Comparison of ENCODE assay signal across 8 cellular contexts in genomic region chr18:79069792-79070151, GRCh38. TPM values are rescaled to one million over a fixed set of nuclear protein-coding genes. Genes with fewer than 3 reads are reported as not detected.
DNase-seq lines count a peak whose midpoint lies in the region; ATAC-seq and TF ChIP-seq lines count a peak whose summit lies in the region.

No MANE protein-coding gene starts in this region.

- H3K4me1 Mint-ChIP-seq in activated T-cell treated with anti-CD3 and anti-CD28 coated beads, Interleukin-2, amount 50 U/mL, for 72 hours (ENCODE audit: low read depth) = peaks cover 50% of the 10 kb centered on the region
- H3K4me1 Mint-ChIP-seq in activated B cell treated with CpG ODN at 0.5 μM for 24 hours = peaks cover 33% of the 10 kb centered on the region
- peaks cover 50% of the 10 kb centered on the region for H3K4me1 Mint-ChIP-seq in stimulated activated effector memory CD8-positive, alpha-beta T cell treated with anti-CD3 and anti-CD28 coated beads, Interleukin-12 subunit alpha, Interleukin-12 subunit beta, amount 100 ng/mL, for 72 hours

- peaks cover 11% of the 10 kb centered on the region for H3K4me1 ChIP-seq in hepatocyte (ENCODE audit: insufficient read depth)

- peaks cover 23% of the 10 kb centered on the region for H3K27me3 Mint-ChIP-seq in activated T-cell treated with anti-CD3 and anti-CD28 coated beads, Interleukin-2, amount 50 U/mL, for 72 hours (ENCODE audit: low read depth)
- peaks cover 3% of the 10 kb centered on the region for H3K27me3 Mint-ChIP-seq in activated B cell treated with CpG ODN at 0.5 μM for 24 hours

- peaks cover 23 to 26% of the 10 kb centered on the region in 2 donors for H3K9me3 Mint-ChIP-seq in activated T-cell treated with anti-CD3 and anti-CD28 coated beads, Interleukin-2, amount 50 U/mL, for 72 hours
- H3K9me3 Mint-ChIP-seq in activated B cell treated with CpG ODN at 0.5 μM for 24 hours = peaks cover 15% of the 10 kb centered on the region
- H3K9me3 Mint-ChIP-seq in stimulated activated effector memory CD8-positive, alpha-beta T cell treated with anti-CD3 and anti-CD28 coated beads, Interleukin-12 subunit alpha, Interleukin-12 subunit beta, amount 100 ng/mL, for 72 hours = peaks cover 22% of the 10 kb centered on the region

- no peaks in the 10 kb centered on the region for H3K27me3 ChIP-seq in hepatocyte

- DNase-seq in activated T-cell treated with anti-CD3 and anti-CD28 coated beads, Interleukin-2, amount 50 U/mL, for 72 hours = no peak
- DNase-seq in activated T-cell treated with anti-CD3 and anti-CD28 coated beads, Interleukin-2, amount 50 U/mL, for 1 hour = no peak
- DNase-seq in activated B cell treated with CpG ODN at 0.5 μM for 24 hours (no peak), hepatocyte (ENCODE audit: low spot score) (no peak), 8988T (no peak), NOMO-1 treated with DMSO at 0.1 percent for 48 hours (lab: John Stamatoyannopoulos, UW; ENCODE audit: unreplicated experiment) (no peak), AG08396 (ENCODE audit: low spot score) (no peak)
- no peak for DNase-seq in stimulated activated effector memory CD8-positive, alpha-beta T cell treated with anti-CD3 and anti-CD28 coated beads, Interleukin-12 subunit alpha, Interleukin-12 subunit beta, amount 100 ng/mL, for 72 hours (ENCODE audit: low spot score in 2 of 2)

- intact Hi-C loops in activated B cell treated with CpG ODN at 0.5 μM for 24 hours (cut with micrococcal nuclease) = loop anchor here (1.0 to 10.0 kb wide), 6 partner anchors 177 to 1038 kb away; partner anchors contain the start of genes ADNP2, CTDP1 and SLC66A2

- H2AFZ ChIP-seq in hepatocyte = peak overlapping the region; percentile 51

- peak overlapping the region; percentile 82 for H3K27ac ChIP-seq in hepatocyte

- H3K79me2 ChIP-seq in hepatocyte = peaks cover 43% of the 10 kb centered on the region

- POLR2A ChIA-PET in activated B cell treated with CpG ODN at 0.5 μM for 24 hours (lab: Charles Lee) = interaction anchor here (0.5 kb wide), 1 partner anchor 883 kb away, joined by 6 read pairs; no protein-coding TSS in a partner anchor

- H3K36me3 ChIP-seq in hepatocyte (replicated peaks; ENCODE audit: insufficient read depth, low read depth) = no peaks in the 10 kb centered on the region

- peaks cover 27 to 43% of the 10 kb centered on the region in 2 donors for H3K36me3 Mint-ChIP-seq in activated T-cell treated with anti-CD3 and anti-CD28 coated beads, Interleukin-2, amount 50 U/mL, for 72 hours (ENCODE audit: insufficient read depth in 2 of 2)
- peaks cover 11% of the 10 kb centered on the region for H3K36me3 Mint-ChIP-seq in activated B cell treated with CpG ODN at 0.5 μM for 24 hours (ENCODE audit: low read depth)
- peaks cover 19% of the 10 kb centered on the region for H3K36me3 Mint-ChIP-seq in stimulated activated effector memory CD8-positive, alpha-beta T cell treated with anti-CD3 and anti-CD28 coated beads, Interleukin-12 subunit alpha, Interleukin-12 subunit beta, amount 100 ng/mL, for 72 hours

- TF ChIP-seq CTCF in activated B cell treated with CpG ODN at 0.5 μM for 24 hours (IDR thresholded peaks at IDR 0.05) (no peak), hepatocyte (IDR thresholded peaks at IDR 0.05; ENCODE audit: poor library complexity) (no peak)

- peak overlapping the region; percentile 87 for H3K27ac Mint-ChIP-seq in activated T-cell treated with anti-CD3 and anti-CD28 coated beads, Interleukin-2, amount 50 U/mL, for 72 hours
- H3K27ac Mint-ChIP-seq in activated B cell treated with CpG ODN at 0.5 μM for 24 hours = peak overlapping the region; percentile 83
- peak overlapping the region; percentile 94 for H3K27ac Mint-ChIP-seq in stimulated activated effector memory CD8-positive, alpha-beta T cell treated with anti-CD3 and anti-CD28 coated beads, Interleukin-12 subunit alpha, Interleukin-12 subunit beta, amount 100 ng/mL, for 72 hours

- CTCF ChIA-PET in activated B cell treated with CpG ODN at 0.5 μM for 24 hours (lab: Charles Lee) = no interaction called here

- 3% methylated on average over 12 of the region's 12 CpGs for WGBS in hepatocyte (ENCODE audit: low lambda C conversion rate, missing lambda C conversion rate)

- H3K4me2 ChIP-seq in hepatocyte = peak overlapping the region; percentile 82

- H3K9me3 ChIP-seq in hepatocyte (ENCODE audit: low read depth) = no peaks in the 10 kb centered on the region

- H4K20me1 ChIP-seq in hepatocyte (ENCODE audit: insufficient read depth, poor library complexity, severe bottlenecking) = no peaks in the 10 kb centered on the region

- peak overlapping the region; percentile 41 for H3K4me3 ChIP-seq in hepatocyte

- peak overlapping the region; percentile 83 to 90 for H3K4me3 Mint-ChIP-seq in activated T-cell treated with anti-CD3 and anti-CD28 coated beads, Interleukin-2, amount 50 U/mL, for 72 hours
- peak overlapping the region; percentile 86 for H3K4me3 Mint-ChIP-seq in activated B cell treated with CpG ODN at 0.5 μM for 24 hours
- H3K4me3 Mint-ChIP-seq in stimulated activated effector memory CD8-positive, alpha-beta T cell treated with anti-CD3 and anti-CD28 coated beads, Interleukin-12 subunit alpha, Interleukin-12 subunit beta, amount 100 ng/mL, for 72 hours = peak overlapping the region; percentile 75

- H3K9me2 ChIP-seq in hepatocyte (replicated peaks; ENCODE audit: insufficient read depth) = no peaks in the 10 kb centered on the region

- no peak for ATAC-seq in activated T-cell treated with anti-CD3 and anti-CD28 coated beads, Interleukin-2, amount 50 U/mL, for 72 hours (replicated peaks in 1 of 2)
- ATAC-seq in activated B cell treated with CpG ODN at 0.5 μM for 24 hours (ENCODE audit: low read depth) = no peak
- no peak for ATAC-seq in stimulated activated effector memory CD8-positive, alpha-beta T cell treated with anti-CD3 and anti-CD28 coated beads, Interleukin-12 subunit alpha, Interleukin-12 subunit beta, amount 100 ng/mL, for 72 hours

RNA-seq across cellular contexts. Expression of gene ATP9B, which starts 0.6 kb away (rescaled TPM):
- total RNA-seq in activated T-cell treated with anti-CD3 and anti-CD28 coated beads, Interleukin-2, amount 50 U/mL, for 72 hours = 10 to 100 TPM; 24.1 TPM
- total RNA-seq in activated B cell treated with CpG ODN at 0.5 μM for 24 hours (41.5 and 49.2 TPM in 2 replicates), hepatocyte (16.9 and 23.8 TPM in 2 replicates)
- 12.9 and 14.6 TPM in 2 replicates for polyA plus RNA-seq in hepatocyte
